22 cellular contexts compared by ENCODE assay signal in the genomic region with DNA sequence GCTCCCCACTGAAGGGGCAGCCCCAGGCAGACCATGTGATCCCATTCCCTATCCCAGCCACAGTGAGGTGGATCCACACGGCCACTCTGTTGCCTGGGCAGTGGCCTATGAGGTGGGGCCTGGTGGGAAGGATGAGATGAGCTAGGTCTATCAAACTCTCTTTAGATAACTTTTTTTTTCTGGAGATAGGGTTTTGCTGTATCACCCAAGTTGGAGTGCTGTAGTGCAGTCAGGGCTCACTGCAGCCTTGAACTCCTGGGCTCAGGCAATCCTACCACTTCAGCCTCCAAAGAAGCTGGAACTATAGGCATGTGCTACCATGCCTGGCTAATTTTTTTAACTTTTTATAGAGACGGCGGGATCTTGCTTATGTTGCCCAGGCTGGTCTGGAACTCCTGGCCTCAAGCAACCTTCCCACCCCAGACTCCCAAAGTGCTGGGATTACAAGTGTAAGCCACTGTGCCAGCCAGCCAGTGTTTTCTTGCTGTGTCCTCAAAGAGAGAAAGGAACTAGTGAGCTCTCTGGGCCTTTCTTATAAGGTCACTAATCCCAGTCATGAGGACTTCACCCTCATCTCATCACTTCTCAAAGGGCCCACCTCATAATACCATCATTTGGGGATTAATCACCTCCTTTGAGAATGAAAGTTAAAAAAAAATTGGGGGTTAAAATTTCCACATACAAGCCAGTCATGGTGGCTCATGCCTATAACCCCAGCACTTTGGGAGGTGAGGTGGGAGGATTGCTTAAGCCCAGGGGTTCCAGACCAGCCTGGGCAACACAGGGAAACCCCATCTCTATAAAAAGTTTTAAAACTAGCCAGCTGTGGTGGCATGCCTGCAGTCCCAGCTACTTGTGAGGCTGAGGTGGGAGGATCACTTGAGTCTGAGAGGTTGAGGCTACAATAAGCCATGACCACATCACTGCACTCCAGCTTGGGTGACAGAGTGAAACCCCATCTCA. TPM values are rescaled to one million over a fixed set of nuclear protein-coding genes. Genes with fewer than 3 reads are reported as not detected.
DNase-seq lines count a peak whose midpoint lies in the region; ATAC-seq and TF ChIP-seq lines count a peak whose summit lies in the region.
"Had no signal": no experiment of that assay in that cellular context is flagged by ENCODE, and none has a peak within 500 bp of the region (broad histone marks: within the 10 kb centered on the region; RNA-seq: fewer than 3 reads in every experiment).

No MANE protein-coding gene starts in this region.

- H3K27me3 ChIP-seq in ACC112 (ENCODE audit: insufficient read depth, low read length) (no peaks in the 10 kb centered on the region), upper lobe of left lung (no peaks in the 10 kb centered on the region)
- peaks cover 3% of the 10 kb centered on the region for H3K27me3 ChIP-seq in CD4-positive, alpha-beta T cell (ENCODE audit: control insufficient read depth, insufficient read depth, low read length)
- H3K27me3 ChIP-seq in naive thymus-derived CD4-positive, alpha-beta T cell (ENCODE audit: control insufficient read depth in 2 of 2, insufficient read depth in 2 of 2, low read length in 2 of 2), result no peaks in the 10 kb centered on the region
- H3K27me3 ChIP-seq: ascending aorta had no signal

- H3K9me3 Mint-ChIP-seq in CD4-positive, alpha-beta T cell, result no peaks in the 10 kb centered on the region
- H3K9me3 Mint-ChIP-seq in activated naive CD8-positive, alpha-beta T cell treated with anti-CD3 and anti-CD28 coated beads, Interleukin-2, amount 50 U/mL, for 24 hours, result no peaks in the 10 kb centered on the region
- no peaks in the 10 kb centered on the region for H3K9me3 Mint-ChIP-seq in naive thymus-derived CD4-positive, alpha-beta T cell
- H3K9me3 Mint-ChIP-seq: effector memory CD8-positive, alpha-beta T cell; nephron progenitor cell had no signal

- no peak for ATAC-seq in CD4-positive, alpha-beta T cell (ENCODE audit: poor library complexity)
- ATAC-seq in activated naive CD8-positive, alpha-beta T cell treated with anti-CD3 and anti-CD28 coated beads, Interleukin-2, amount 50 U/mL, for 24 hours, result peak; percentile 76
- no peak for ATAC-seq in naive thymus-derived CD4-positive, alpha-beta T cell
- ATAC-seq in Right ventricle myocardium inferior (no peak), upper lobe of left lung (ENCODE audit: low FRiP score in 2 of 2) (no peak)
- ATAC-seq: activated CD8-positive, alpha-beta memory T cell treated with anti-CD3 and anti-CD28 coated beads, Interleukin-2, amount 10 ng/mL, durations not matched to agents 7 days and 5 days; effector memory CD8-positive, alpha-beta T cell; left colon had no signal

- no peak for TF ChIP-seq CTCF in CD4-positive, alpha-beta T cell (IDR thresholded peaks at IDR 0.05)
- no peak for TF ChIP-seq CTCF in upper lobe of left lung (IDR thresholded peaks at IDR 0.05)

- POLR2A ChIA-PET in CD4-positive, alpha-beta T cell (lab: Charles Lee), result interaction anchor here (1.2 to 1.6 kb wide), 3 partner anchors 9 to 30 kb away, joined by 3 to 4 read pairs (median 3); no protein-coding TSS in a partner anchor
- POLR2A ChIA-PET in naive thymus-derived CD4-positive, alpha-beta T cell (lab: Charles Lee), result interaction anchor here (0.9 to 2.7 kb wide), 3 partner anchors 30 to 100 kb away, joined by 3 to 8 read pairs (median 6); a partner anchor contains a TSS

- H3K27ac Mint-ChIP-seq in CD4-positive, alpha-beta T cell, result no peak overlapping the region
- no peak overlapping the region for H3K27ac Mint-ChIP-seq in activated naive CD8-positive, alpha-beta T cell treated with anti-CD3 and anti-CD28 coated beads, Interleukin-2, amount 50 U/mL, for 24 hours
- H3K27ac Mint-ChIP-seq in naive thymus-derived CD4-positive, alpha-beta T cell, result no peak overlapping the region
- H3K27ac Mint-ChIP-seq: activated CD8-positive, alpha-beta memory T cell treated with anti-CD3 and anti-CD28 coated beads, Interleukin-2, amount 10 ng/mL, durations not matched to agents 7 days and 5 days; effector memory CD8-positive, alpha-beta T cell; nephron progenitor cell had no signal

- WGBS in upper lobe of left lung, 2 donors, result 98 to 100% methylated on average over 3 of the region's 3 CpGs

- no peaks in the 10 kb centered on the region for H3K79me2 ChIP-seq in ACC112 (ENCODE audit: control insufficient read depth, insufficient read depth, low read length, unreplicated experiment)

- no peak overlapping the region for H2AFZ ChIP-seq in ACC112 (ENCODE audit: low read length, unreplicated experiment)

- peaks cover 18% of the 10 kb centered on the region for H3K4me1 Mint-ChIP-seq in CD4-positive, alpha-beta T cell (ENCODE audit: low read depth)
- H3K4me1 Mint-ChIP-seq in activated naive CD8-positive, alpha-beta T cell treated with anti-CD3 and anti-CD28 coated beads, Interleukin-2, amount 50 U/mL, for 24 hours, result peaks cover 26% of the 10 kb centered on the region
- peaks cover 7 to 17% (median 13%) of the 10 kb centered on the region in 7 donors for H3K4me1 Mint-ChIP-seq in naive thymus-derived CD4-positive, alpha-beta T cell

- H3K4me1 ChIP-seq in ACC112 (ENCODE audit: control insufficient read depth, insufficient read depth, low read length, unreplicated experiment), result peaks cover 26% of the 10 kb centered on the region
- H3K4me1 ChIP-seq in naive thymus-derived CD4-positive, alpha-beta T cell (ENCODE audit: control insufficient read depth in 2 of 2, insufficient read depth in 2 of 2, low read length in 2 of 2), result no peaks in the 10 kb centered on the region
- H3K4me1 ChIP-seq in upper lobe of left lung, result peaks cover 3 to 13% (median 10%) of the 10 kb centered on the region in 4 donors
- H3K4me1 ChIP-seq: ascending aorta, prostate gland had no signal

- intact Hi-C loops in CD4-positive, alpha-beta T cell (cut with DNase I, micrococcal nuclease), result no loop called here
- intact Hi-C loops in naive thymus-derived CD4-positive, alpha-beta T cell (cut with micrococcal nuclease), result no loop called here
- intact Hi-C loops in Right ventricle myocardium inferior (cut with DNase I), result no loop called here

- peak overlapping the region; percentile 88 for H3K4me3 Mint-ChIP-seq in CD4-positive, alpha-beta T cell
- peak overlapping the region; percentile 83 for H3K4me3 Mint-ChIP-seq in activated naive CD8-positive, alpha-beta T cell treated with anti-CD3 and anti-CD28 coated beads, Interleukin-2, amount 50 U/mL, for 24 hours
- H3K4me3 Mint-ChIP-seq in naive thymus-derived CD4-positive, alpha-beta T cell, result peak overlapping the region in 6 of 10 donors; percentile 59 to 94 (median 90)

- TF ChIP-seq EP300 in upper lobe of left lung (IDR thresholded peaks at IDR 0.05), result no peak

- peaks cover 13% of the 10 kb centered on the region for H3K27me3 Mint-ChIP-seq in CD4-positive, alpha-beta T cell
- peaks cover 8% of the 10 kb centered on the region for H3K27me3 Mint-ChIP-seq in activated naive CD8-positive, alpha-beta T cell treated with anti-CD3 and anti-CD28 coated beads, Interleukin-2, amount 50 U/mL, for 24 hours
- peaks cover 0 to 24% (median 5%) of the 10 kb centered on the region in 5 donors for H3K27me3 Mint-ChIP-seq in naive thymus-derived CD4-positive, alpha-beta T cell

- H3K27ac ChIP-seq in ACC112 (ENCODE audit: low read depth, low read length), result peak overlapping the region; percentile 64; the same call in 1 of the 2 replicates
- no peak overlapping the region for H3K27ac ChIP-seq in CD4-positive, alpha-beta T cell (ENCODE audit: low read depth, low read length)
- no peak overlapping the region for H3K27ac ChIP-seq in naive thymus-derived CD4-positive, alpha-beta T cell (ENCODE audit: low read depth, low read length)
- H3K27ac ChIP-seq in upper lobe of left lung, result no peak overlapping the region
- H3K27ac ChIP-seq: ascending aorta, prostate gland, SK-N-MC had no signal

- TF ChIP-seq POLR2A in upper lobe of left lung (IDR thresholded peaks at IDR 0.05), result no peak

- H3K9me3 ChIP-seq in CD4-positive, alpha-beta T cell (ENCODE audit: control insufficient read depth, low read length), result no peaks in the 10 kb centered on the region
- H3K9me3 ChIP-seq in naive thymus-derived CD4-positive, alpha-beta T cell (ENCODE audit: control insufficient read depth in 2 of 3, low read length in 3 of 3), result no peaks in the 10 kb centered on the region
- H3K9me3 ChIP-seq in upper lobe of left lung, result no peaks in the 10 kb centered on the region
- H3K9me3 ChIP-seq: ascending aorta, prostate gland had no signal

- DNase-seq in CD4-positive, alpha-beta T cell, result no peak
- DNase-seq in activated naive CD8-positive, alpha-beta T cell treated with anti-CD3 and anti-CD28 coated beads, Interleukin-2, amount 50 U/mL, for 24 hours, result no peak
- no peak for DNase-seq in naive thymus-derived CD4-positive, alpha-beta T cell
- DNase-seq in Right ventricle myocardium inferior (ENCODE audit: missing footprints), result no peak
- no peak for DNase-seq in AG08395 (ENCODE audit: low spot score)
- DNase-seq in upper lobe of left lung, result no peak
- DNase-seq in stimulated activated CD4-positive, alpha-beta T cell treated with anti-CD3 and anti-CD28 coated beads, Interleukin-15, amount 100 ng/mL, for 24 hours, result no peak
- DNase-seq: activated CD8-positive, alpha-beta memory T cell treated with anti-CD3 and anti-CD28 coated beads, Interleukin-2, amount 10 ng/mL, durations not matched to agents 7 days and 5 days; activated gamma-delta T cell; COR-L47; effector memory CD8-positive, alpha-beta T cell; left colon; NCI-H1092 treated with DMSO at 0.1 percent for 48 hours; NCI-H2107; NCI-H510A; nephron progenitor cell; stimulated activated CD4-positive, alpha-beta T cell treated with anti-CD3 and anti-CD28 coated beads, Interleukin-2, amount 100 ng/mL, for 48 hours; T-helper 9 cell had no signal

- H3K36me3 ChIP-seq in ACC112 (ENCODE audit: insufficient read depth, low read length), result no peaks in the 10 kb centered on the region
- H3K36me3 ChIP-seq in naive thymus-derived CD4-positive, alpha-beta T cell (ENCODE audit: control insufficient read depth in 2 of 3, insufficient read depth in 3 of 3, low read length in 3 of 3), result no peaks in the 10 kb centered on the region
- H3K36me3 ChIP-seq in upper lobe of left lung, result no peaks in the 10 kb centered on the region
- H3K36me3 ChIP-seq: ascending aorta, prostate gland had no signal

- H3K4me3 ChIP-seq in ACC112 (ENCODE audit: low read depth, low read length) (no peak overlapping the region), upper lobe of left lung (no peak overlapping the region)
- no peak overlapping the region for H3K4me3 ChIP-seq in naive thymus-derived CD4-positive, alpha-beta T cell (ENCODE audit: low read length)

- no peaks in the 10 kb centered on the region for H3K36me3 Mint-ChIP-seq in CD4-positive, alpha-beta T cell (ENCODE audit: low read depth)
- H3K36me3 Mint-ChIP-seq in activated naive CD8-positive, alpha-beta T cell treated with anti-CD3 and anti-CD28 coated beads, Interleukin-2, amount 50 U/mL, for 24 hours (ENCODE audit: low read depth), result no peaks in the 10 kb centered on the region
- H3K36me3 Mint-ChIP-seq in naive thymus-derived CD4-positive, alpha-beta T cell, result no peaks in the 10 kb centered on the region
- H3K36me3 Mint-ChIP-seq: activated CD8-positive, alpha-beta memory T cell treated with anti-CD3 and anti-CD28 coated beads, Interleukin-2, amount 10 ng/mL, durations not matched to agents 7 days and 5 days had no signal

- CTCF ChIA-PET in CD4-positive, alpha-beta T cell (lab: Charles Lee), result interaction anchor here (1.4 kb wide), 1 partner anchor 34 kb away, joined by 4 read pairs; no protein-coding TSS in a partner anchor
- CTCF ChIA-PET in naive thymus-derived CD4-positive, alpha-beta T cell (lab: Charles Lee), result interaction anchor here (0.7 to 1.6 kb wide), 3 partner anchors 12 to 121 kb away, joined by 3 to 4 read pairs (median 3); no protein-coding TSS in a partner anchor

RNA-seq across cellular contexts. Expression of a gene that starts 36.6 kb away (rescaled TPM):
- total RNA-seq in CD4-positive, alpha-beta T cell, result 100 to 1,000 TPM; 372 to 380 TPM
- 100 to 1,000 TPM; 388 to 561 (median 412) TPM for total RNA-seq in naive thymus-derived CD4-positive, alpha-beta T cell
- 100 to 1,000 TPM; 677 to 832 TPM for polyA plus RNA-seq in naive thymus-derived CD4-positive, alpha-beta T cell
- total RNA-seq in Right ventricle myocardium inferior (348 TPM), upper lobe of left lung (100 to 1,000 TPM; 148 to 453 (median 419) TPM)
